In genomic region chr6:30600576-30600975, GRCh38 we compare ENCODE assay signal across 1 cellular context.
TF ChIP-seq lines count a peak whose summit lies in the region.

No MANE protein-coding gene starts in this region.

TF ChIP-seq in HepG2, 621 proteins besides CTCF, POLR2A, EP300 and RAD21:
- TF ChIP-seq AGO2 (optimal IDR thresholded peaks at IDR 0.05; ENCODE audit: low read depth, low read length) = peak; percentile 50
- 0 out of 2 replicates have a peak, but pooled peaks have one; percentile 17 for TF ChIP-seq SSRP1 (CRISPR knock-in tag; IDR thresholded peaks at IDR 0.05)
- no peak for TF ChIP-seq CBFB (CRISPR knock-in tag; IDR thresholded peaks at IDR 0.05)
- TF ChIP-seq POLR2AphosphoS5 (IDR thresholded peaks at IDR 0.05; ENCODE audit: low read depth, low read length) = peak; percentile 49; the same call in 1 of the 2 replicates
